ENCODE assay signal across 15 cellular contexts in genomic region chr7:39493929-39494328, GRCh38.
DNase-seq lines count a peak whose midpoint lies in the region; ATAC-seq and TF ChIP-seq lines count a peak whose summit lies in the region.
"Had no signal": no experiment of that assay in that cellular context is flagged by ENCODE, and none has a peak within 500 bp of the region (broad histone marks: within the 10 kb centered on the region; RNA-seq: fewer than 3 reads in every experiment).

No MANE protein-coding gene starts in this region.

- H3K27me3 ChIP-seq in dorsolateral prefrontal cortex, result peaks cover 0 to 8% (median 0%) of the 10 kb centered on the region in 45 donors

- CTCF ChIA-PET in WTC11 (lab: Charles Lee), result no interaction called here

- no peaks in the 10 kb centered on the region; the same call in 1 of the 2 replicates for H3K27me3 Mint-ChIP-seq in WTC11 (ENCODE audit: low read depth)

- intact Hi-C loops in dorsolateral prefrontal cortex (cut with DNase I), result no loop called here

- H3K36me3 Mint-ChIP-seq in WTC11, result no peaks in the 10 kb centered on the region
- no peaks in the 10 kb centered on the region for H3K36me3 Mint-ChIP-seq in activated naive CD4-positive, alpha-beta T cell treated with anti-CD3 and anti-CD28 coated beads, Interleukin-2, amount 50 U/mL, for 72 hours
- H3K36me3 Mint-ChIP-seq: CD14-positive monocyte; CD8-positive, alpha-beta T cell had no signal

- no peak overlapping the region for H3K27ac ChIP-seq in dorsolateral prefrontal cortex
- H3K27ac ChIP-seq: 22Rv1 had no signal

- H3K4me3 Mint-ChIP-seq in WTC11, result no peak overlapping the region
- H3K4me3 Mint-ChIP-seq: CD14-positive monocyte; CD8-positive, alpha-beta T cell; HFFc6 had no signal

- TF ChIP-seq CTCF in WTC11 (IDR thresholded peaks at IDR 0.05) (no peak), dorsolateral prefrontal cortex (IDR thresholded peaks at IDR 0.05 in 54 of 56, conservative IDR thresholded peaks at IDR 0.05 in 2 of 56; ENCODE audit: low read depth in 1 of 56, partially characterized antibody in 56 of 56) (no peak)

- H3K27ac Mint-ChIP-seq in WTC11, result no peak overlapping the region
- H3K27ac Mint-ChIP-seq in activated naive CD4-positive, alpha-beta T cell treated with anti-CD3 and anti-CD28 coated beads, Interleukin-2, amount 50 U/mL, for 72 hours, result no peak overlapping the region
- H3K27ac Mint-ChIP-seq: CD8-positive, alpha-beta T cell; HFFc6 had no signal

- ATAC-seq in SK-N-SH treated with all-trans-retinoic acid at 6 μM for 48 hours (peak; percentile 93), WTC11 (no peak)
- no peak for ATAC-seq in activated naive CD4-positive, alpha-beta T cell treated with anti-CD3 and anti-CD28 coated beads, Interleukin-2, amount 50 U/mL, for 72 hours
- ATAC-seq: CD8-positive, alpha-beta T cell had no signal

- DNase-seq in DMS 273 (lab: John Stamatoyannopoulos, UW; ENCODE audit: unreplicated experiment), result peak; percentile 50
- peak; percentile 2 for DNase-seq in NCI-H524 treated with DMSO at 0.1 percent for 48 hours (lab: John Stamatoyannopoulos, UW)
- DNase-seq in fibroblast of peridontal ligament (ENCODE audit: extremely low read depth), result peak; percentile 38
- no peak for DNase-seq in WTC11 (ENCODE audit: low spot score)
- DNase-seq in dorsolateral prefrontal cortex, result no peak
- no peak for DNase-seq in activated naive CD4-positive, alpha-beta T cell treated with anti-CD3 and anti-CD28 coated beads, Interleukin-2, amount 50 U/mL, for 72 hours (ENCODE audit: low spot score in 2 of 2)
- DNase-seq: CD8-positive, alpha-beta T cell; COR-L47; DMS53; GF-D8; HCEC 1CT; HFFc6 had no signal

- POLR2A ChIA-PET in WTC11 (lab: Charles Lee), result interaction anchor here (0.5 kb wide), 1 partner anchor 9 kb away, joined by 5 read pairs; no protein-coding TSS in a partner anchor

- H3K9me3 Mint-ChIP-seq in WTC11, result no peaks in the 10 kb centered on the region
- no peaks in the 10 kb centered on the region for H3K9me3 Mint-ChIP-seq in activated naive CD4-positive, alpha-beta T cell treated with anti-CD3 and anti-CD28 coated beads, Interleukin-2, amount 50 U/mL, for 72 hours
- H3K9me3 Mint-ChIP-seq: CD8-positive, alpha-beta T cell; HFFc6 had no signal

- H3K4me1 Mint-ChIP-seq in WTC11, result no peaks in the 10 kb centered on the region
- H3K4me1 Mint-ChIP-seq: CD14-positive monocyte had no signal

- no peak overlapping the region for H3K4me3 ChIP-seq in dorsolateral prefrontal cortex

TF ChIP-seq in SK-N-SH treated with all-trans-retinoic acid at 6 μM for 48 hours, 23 proteins besides CTCF, POLR2A, EP300 and RAD21:
- TF ChIP-seq, protein P1, sequence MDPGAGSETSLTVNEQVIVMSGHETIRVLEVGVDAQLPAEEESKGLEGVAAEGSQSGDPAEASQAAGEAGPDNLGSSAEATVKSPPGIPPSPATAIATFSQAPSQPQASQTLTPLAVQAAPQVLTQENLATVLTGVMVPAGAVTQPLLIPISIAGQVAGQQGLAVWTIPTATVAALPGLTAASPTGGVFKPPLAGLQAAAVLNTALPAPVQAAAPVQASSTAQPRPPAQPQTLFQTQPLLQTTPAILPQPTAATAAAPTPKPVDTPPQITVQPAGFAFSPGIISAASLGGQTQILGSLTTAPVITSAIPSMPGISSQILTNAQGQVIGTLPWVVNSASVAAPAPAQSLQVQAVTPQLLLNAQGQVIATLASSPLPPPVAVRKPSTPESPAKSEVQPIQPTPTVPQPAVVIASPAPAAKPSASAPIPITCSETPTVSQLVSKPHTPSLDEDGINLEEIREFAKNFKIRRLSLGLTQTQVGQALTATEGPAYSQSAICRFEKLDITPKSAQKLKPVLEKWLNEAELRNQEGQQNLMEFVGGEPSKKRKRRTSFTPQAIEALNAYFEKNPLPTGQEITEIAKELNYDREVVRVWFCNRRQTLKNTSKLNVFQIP (CRISPR knock-in tag; IDR thresholded peaks at IDR 0.05; ENCODE audit: borderline replicate concordance, low read depth), result no peak
- no peak for TF ChIP-seq OSR1 (CRISPR knock-in tag; IDR thresholded peaks at IDR 0.05)
- TF ChIP-seq TOX (CRISPR knock-in tag; IDR thresholded peaks at IDR 0.05; ENCODE audit: borderline replicate concordance), result no peak
- TF ChIP-seq GLIS3 (CRISPR knock-in tag; IDR thresholded peaks at IDR 0.05), result no peak

TF ChIP-seq in WTC11, 78 proteins besides CTCF, POLR2A, EP300 and RAD21:
- TF ChIP-seq ZNF263 (CRISPR knock-in tag; IDR thresholded peaks at IDR 0.05; ENCODE audit: low read depth) (no peak), JUN (CRISPR knock-in tag; IDR thresholded peaks at IDR 0.05) (no peak)
- TF ChIP-seq, protein P2, sequence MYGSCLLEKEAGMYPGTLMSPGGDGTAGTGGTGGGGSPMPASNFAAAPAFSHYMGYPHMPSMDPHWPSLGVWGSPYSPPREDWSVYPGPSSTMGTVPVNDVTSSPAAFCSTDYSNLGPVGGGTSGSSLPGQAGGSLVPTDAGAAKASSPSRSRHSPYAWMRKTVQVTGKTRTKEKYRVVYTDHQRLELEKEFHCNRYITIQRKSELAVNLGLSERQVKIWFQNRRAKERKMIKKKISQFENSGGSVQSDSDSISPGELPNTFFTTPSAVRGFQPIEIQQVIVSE (CRISPR knock-in tag; IDR thresholded peaks at IDR 0.05; ENCODE audit: borderline replicate concordance), result no peak
- TF ChIP-seq, protein P3, sequence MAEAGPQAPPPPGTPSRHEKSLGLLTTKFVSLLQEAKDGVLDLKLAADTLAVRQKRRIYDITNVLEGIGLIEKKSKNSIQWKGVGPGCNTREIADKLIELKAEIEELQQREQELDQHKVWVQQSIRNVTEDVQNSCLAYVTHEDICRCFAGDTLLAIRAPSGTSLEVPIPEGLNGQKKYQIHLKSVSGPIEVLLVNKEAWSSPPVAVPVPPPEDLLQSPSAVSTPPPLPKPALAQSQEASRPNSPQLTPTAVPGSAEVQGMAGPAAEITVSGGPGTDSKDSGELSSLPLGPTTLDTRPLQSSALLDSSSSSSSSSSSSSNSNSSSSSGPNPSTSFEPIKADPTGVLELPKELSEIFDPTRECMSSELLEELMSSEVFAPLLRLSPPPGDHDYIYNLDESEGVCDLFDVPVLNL (CRISPR knock-in tag; IDR thresholded peaks at IDR 0.05; ENCODE audit: borderline replicate concordance, low read depth), result no peak

Comparison
In these comparisons a context has a peak if more than half of its experiments do, and no peak if none do; other contexts are left out.
1. DNase-seq: peak in DMS 273 (single experiment), NCI-H524 treated with DMSO at 0.1 percent for 48 hours (single experiment) and fibroblast of peridontal ligament (single experiment); none in WTC11 (single experiment), dorsolateral prefrontal cortex (0 of 10) and activated naive CD4-positive, alpha-beta T cell treated with anti-CD3 and anti-CD28 coated beads, Interleukin-2, amount 50 U/mL, for 72 hours (0 of 2).